ENCODE assay signal across 19 cellular contexts in genomic region chr2:135546432-135546831, GRCh38. TPM values are rescaled to one million over a fixed set of nuclear protein-coding genes. Genes with fewer than 3 reads are reported as not detected.
A peak's percentile ranks its signal among the peaks of the same experiment; 100 is the strongest.
DNase-seq lines count a peak whose midpoint lies in the region; ATAC-seq lines count a peak whose summit lies in the region.
"Had no signal": no experiment of that assay in that cellular context is flagged by ENCODE, and none has a peak within 500 bp of the region (broad histone marks: within the 10 kb centered on the region; RNA-seq: fewer than 3 reads in every experiment).

No MANE protein-coding gene starts in this region.

- peak; percentile 67 for ATAC-seq in HG02610 (IDR thresholded peaks at IDR 0.05; ENCODE audit: unreplicated experiment)
- ATAC-seq in activated CD8-positive, alpha-beta T cell treated with anti-CD3 and anti-CD28 coated beads, Interleukin-2, amount 10 ng/mL, durations not matched to agents 7 days and 5 days = peak; percentile 42
- ATAC-seq in stimulated activated effector memory CD8-positive, alpha-beta T cell treated with anti-CD3 and anti-CD28 coated beads, Interleukin-12 subunit alpha, Interleukin-12 subunit beta, amount 100 ng/mL, for 72 hours = peak; percentile 98
- ATAC-seq: A549, HCT116 had no signal

- H3K4me1 Mint-ChIP-seq in activated CD4-positive, alpha-beta memory T cell treated with anti-CD3 and anti-CD28 coated beads, Interleukin-2, amount 10 ng/mL, durations not matched to agents 7 days and 5 days = peaks cover 20% of the 10 kb centered on the region
- H3K4me1 Mint-ChIP-seq in activated CD4-positive, alpha-beta memory T cell treated with anti-CD3 and anti-CD28 coated beads for 36 hours (ENCODE audit: low read depth) = peaks cover 11% of the 10 kb centered on the region
- H3K4me1 Mint-ChIP-seq in activated CD8-positive, alpha-beta T cell treated with anti-CD3 and anti-CD28 coated beads, Interleukin-2, amount 10 ng/mL, durations not matched to agents 7 days and 5 days (ENCODE audit: low read depth) = peaks cover 19% of the 10 kb centered on the region
- peaks cover 10% of the 10 kb centered on the region for H3K4me1 Mint-ChIP-seq in stimulated activated effector memory CD8-positive, alpha-beta T cell treated with anti-CD3 and anti-CD28 coated beads, Interleukin-12 subunit alpha, Interleukin-12 subunit beta, amount 100 ng/mL, for 72 hours

- no peak overlapping the region for H3K4me3 Mint-ChIP-seq in activated CD4-positive, alpha-beta memory T cell treated with anti-CD3 and anti-CD28 coated beads, Interleukin-2, amount 10 ng/mL, durations not matched to agents 7 days and 5 days
- H3K4me3 Mint-ChIP-seq in activated CD4-positive, alpha-beta memory T cell treated with anti-CD3 and anti-CD28 coated beads for 36 hours = no peak overlapping the region
- H3K4me3 Mint-ChIP-seq in activated CD8-positive, alpha-beta T cell treated with anti-CD3 and anti-CD28 coated beads, Interleukin-2, amount 10 ng/mL, durations not matched to agents 7 days and 5 days = no peak overlapping the region
- H3K4me3 Mint-ChIP-seq in stimulated activated effector memory CD8-positive, alpha-beta T cell treated with anti-CD3 and anti-CD28 coated beads, Interleukin-12 subunit alpha, Interleukin-12 subunit beta, amount 100 ng/mL, for 72 hours = no peak overlapping the region

- intact Hi-C loops in activated CD4-positive, alpha-beta memory T cell treated with anti-CD3 and anti-CD28 coated beads for 36 hours (cut with micrococcal nuclease) = no loop called here

- DNase-seq in activated CD4-positive, alpha-beta memory T cell treated with anti-CD3 and anti-CD28 coated beads, Interleukin-2, amount 10 ng/mL, durations not matched to agents 7 days and 5 days = peak; percentile 20
- DNase-seq in activated CD4-positive, alpha-beta memory T cell treated with anti-CD3 and anti-CD28 coated beads for 36 hours = no peak
- DNase-seq in activated CD8-positive, alpha-beta T cell treated with anti-CD3 and anti-CD28 coated beads, Interleukin-2, amount 10 ng/mL, durations not matched to agents 7 days and 5 days = no peak
- no peak for DNase-seq in stimulated activated effector memory CD8-positive, alpha-beta T cell treated with anti-CD3 and anti-CD28 coated beads, Interleukin-12 subunit alpha, Interleukin-12 subunit beta, amount 100 ng/mL, for 72 hours (ENCODE audit: low spot score in 2 of 2)
- no peak for DNase-seq in ecto neural progenitor cell (ENCODE audit: low spot score)
- DNase-seq in NCI-H1436 treated with DMSO at 0.1 percent for 48 hours (lab: John Stamatoyannopoulos, UW) = no peak
- DNase-seq in NK-92 treated with Interleukin-12 subunit alpha and Interleukin-12 subunit beta, amount 100 ng/mL, for 24 hours (lab: John Stamatoyannopoulos, UW) = no peak
- DNase-seq: C1 segment of cervical spinal cord, COR-L47, GM23248, KBM-7, NCI-H1048, NCI-H2081 treated with DMSO at 0.1 percent for 48 hours, NCI-H510A treated with DMSO at 0.1 percent for 48 hours, NCI-H82, PC-9 had no signal

- H3K27me3 Mint-ChIP-seq in activated CD4-positive, alpha-beta memory T cell treated with anti-CD3 and anti-CD28 coated beads, Interleukin-2, amount 10 ng/mL, durations not matched to agents 7 days and 5 days = peaks cover 1% of the 10 kb centered on the region
- H3K27me3 Mint-ChIP-seq in activated CD4-positive, alpha-beta memory T cell treated with anti-CD3 and anti-CD28 coated beads for 36 hours = no peaks in the 10 kb centered on the region
- no peaks in the 10 kb centered on the region for H3K27me3 Mint-ChIP-seq in activated CD8-positive, alpha-beta T cell treated with anti-CD3 and anti-CD28 coated beads, Interleukin-2, amount 10 ng/mL, durations not matched to agents 7 days and 5 days (ENCODE audit: low read depth)

- no peak overlapping the region for H3K27ac Mint-ChIP-seq in activated CD4-positive, alpha-beta memory T cell treated with anti-CD3 and anti-CD28 coated beads, Interleukin-2, amount 10 ng/mL, durations not matched to agents 7 days and 5 days
- H3K27ac Mint-ChIP-seq in activated CD4-positive, alpha-beta memory T cell treated with anti-CD3 and anti-CD28 coated beads for 36 hours = no peak overlapping the region
- H3K27ac Mint-ChIP-seq in activated CD8-positive, alpha-beta T cell treated with anti-CD3 and anti-CD28 coated beads, Interleukin-2, amount 10 ng/mL, durations not matched to agents 7 days and 5 days = no peak overlapping the region
- H3K27ac Mint-ChIP-seq in stimulated activated effector memory CD8-positive, alpha-beta T cell treated with anti-CD3 and anti-CD28 coated beads, Interleukin-12 subunit alpha, Interleukin-12 subunit beta, amount 100 ng/mL, for 72 hours = peak overlapping the region; percentile 1

- no peaks in the 10 kb centered on the region for H3K36me3 Mint-ChIP-seq in activated CD4-positive, alpha-beta memory T cell treated with anti-CD3 and anti-CD28 coated beads, Interleukin-2, amount 10 ng/mL, durations not matched to agents 7 days and 5 days (ENCODE audit: low read depth)
- peaks cover 4% of the 10 kb centered on the region for H3K36me3 Mint-ChIP-seq in activated CD4-positive, alpha-beta memory T cell treated with anti-CD3 and anti-CD28 coated beads for 36 hours
- peaks cover 8% of the 10 kb centered on the region for H3K36me3 Mint-ChIP-seq in activated CD8-positive, alpha-beta T cell treated with anti-CD3 and anti-CD28 coated beads, Interleukin-2, amount 10 ng/mL, durations not matched to agents 7 days and 5 days (ENCODE audit: low read depth)
- peaks cover under 1% of the 10 kb centered on the region for H3K36me3 Mint-ChIP-seq in stimulated activated effector memory CD8-positive, alpha-beta T cell treated with anti-CD3 and anti-CD28 coated beads, Interleukin-12 subunit alpha, Interleukin-12 subunit beta, amount 100 ng/mL, for 72 hours

- POLR2A ChIA-PET in activated CD4-positive, alpha-beta memory T cell treated with anti-CD3 and anti-CD28 coated beads, Interleukin-2, amount 10 ng/mL, durations not matched to agents 7 days and 5 days (lab: Charles Lee) = no interaction called here
- POLR2A ChIA-PET in activated CD4-positive, alpha-beta memory T cell treated with anti-CD3 and anti-CD28 coated beads for 36 hours (lab: Charles Lee) = no interaction called here
- POLR2A ChIA-PET in activated CD8-positive, alpha-beta T cell treated with anti-CD3 and anti-CD28 coated beads, Interleukin-2, amount 10 ng/mL, durations not matched to agents 7 days and 5 days (lab: Charles Lee) = no interaction called here

- H3K9me3 Mint-ChIP-seq in activated CD4-positive, alpha-beta memory T cell treated with anti-CD3 and anti-CD28 coated beads, Interleukin-2, amount 10 ng/mL, durations not matched to agents 7 days and 5 days = no peaks in the 10 kb centered on the region
- H3K9me3 Mint-ChIP-seq in activated CD4-positive, alpha-beta memory T cell treated with anti-CD3 and anti-CD28 coated beads for 36 hours = no peaks in the 10 kb centered on the region
- H3K9me3 Mint-ChIP-seq in activated CD8-positive, alpha-beta T cell treated with anti-CD3 and anti-CD28 coated beads, Interleukin-2, amount 10 ng/mL, durations not matched to agents 7 days and 5 days (ENCODE audit: insufficient read depth) = no peaks in the 10 kb centered on the region
- H3K9me3 Mint-ChIP-seq in stimulated activated effector memory CD8-positive, alpha-beta T cell treated with anti-CD3 and anti-CD28 coated beads, Interleukin-12 subunit alpha, Interleukin-12 subunit beta, amount 100 ng/mL, for 72 hours = no peaks in the 10 kb centered on the region

- CTCF ChIA-PET in activated CD4-positive, alpha-beta memory T cell treated with anti-CD3 and anti-CD28 coated beads, Interleukin-2, amount 10 ng/mL, durations not matched to agents 7 days and 5 days (lab: Charles Lee) = no interaction called here
- CTCF ChIA-PET in activated CD4-positive, alpha-beta memory T cell treated with anti-CD3 and anti-CD28 coated beads for 36 hours (lab: Charles Lee) = no interaction called here
- CTCF ChIA-PET in activated CD8-positive, alpha-beta T cell treated with anti-CD3 and anti-CD28 coated beads, Interleukin-2, amount 10 ng/mL, durations not matched to agents 7 days and 5 days (lab: Charles Lee) = no interaction called here

RNA-seq across cellular contexts. Expression of gene R3HDM1, which starts 15.1 kb away (rescaled TPM):
- 10 to 100 TPM; 37.3 to 38.5 TPM for total RNA-seq in activated CD4-positive, alpha-beta memory T cell treated with anti-CD3 and anti-CD28 coated beads, Interleukin-2, amount 10 ng/mL, durations not matched to agents 7 days and 5 days
- 10 to 100 TPM; 49.3 to 56.3 TPM for total RNA-seq in activated CD4-positive, alpha-beta memory T cell treated with anti-CD3 and anti-CD28 coated beads for 36 hours
- 10 to 100 TPM; 51.9 to 53.9 TPM for total RNA-seq in activated CD8-positive, alpha-beta T cell treated with anti-CD3 and anti-CD28 coated beads, Interleukin-2, amount 10 ng/mL, durations not matched to agents 7 days and 5 days

RNA-seq across cellular contexts. Expression of gene ZRANB3, which starts 15.4 kb away (rescaled TPM):
- total RNA-seq in activated CD4-positive, alpha-beta memory T cell treated with anti-CD3 and anti-CD28 coated beads, Interleukin-2, amount 10 ng/mL, durations not matched to agents 7 days and 5 days = 1 to 10 TPM; 5.8 to 6.2 TPM
- 10 to 100 TPM; 13.4 to 16.2 TPM for total RNA-seq in activated CD4-positive, alpha-beta memory T cell treated with anti-CD3 and anti-CD28 coated beads for 36 hours
- total RNA-seq in activated CD8-positive, alpha-beta T cell treated with anti-CD3 and anti-CD28 coated beads, Interleukin-2, amount 10 ng/mL, durations not matched to agents 7 days and 5 days = 10 to 100 TPM; 11.8 to 12.7 TPM

Comparison
In these comparisons a context has a peak if more than half of its experiments do, and no peak if none do; other contexts are left out.
1. ATAC-seq: peak in every context shown above with its lines; median percentile 98 in stimulated activated effector memory CD8-positive, alpha-beta T cell treated with anti-CD3 and anti-CD28 coated beads, Interleukin-12 subunit alpha, Interleukin-12 subunit beta, amount 100 ng/mL, for 72 hours; 67 in HG02610; 42 in activated CD8-positive, alpha-beta T cell treated with anti-CD3 and anti-CD28 coated beads, Interleukin-2, amount 10 ng/mL, durations not matched to agents 7 days and 5 days.